ENCODE assay signal across 2 cellular contexts in the genomic region with DNA sequence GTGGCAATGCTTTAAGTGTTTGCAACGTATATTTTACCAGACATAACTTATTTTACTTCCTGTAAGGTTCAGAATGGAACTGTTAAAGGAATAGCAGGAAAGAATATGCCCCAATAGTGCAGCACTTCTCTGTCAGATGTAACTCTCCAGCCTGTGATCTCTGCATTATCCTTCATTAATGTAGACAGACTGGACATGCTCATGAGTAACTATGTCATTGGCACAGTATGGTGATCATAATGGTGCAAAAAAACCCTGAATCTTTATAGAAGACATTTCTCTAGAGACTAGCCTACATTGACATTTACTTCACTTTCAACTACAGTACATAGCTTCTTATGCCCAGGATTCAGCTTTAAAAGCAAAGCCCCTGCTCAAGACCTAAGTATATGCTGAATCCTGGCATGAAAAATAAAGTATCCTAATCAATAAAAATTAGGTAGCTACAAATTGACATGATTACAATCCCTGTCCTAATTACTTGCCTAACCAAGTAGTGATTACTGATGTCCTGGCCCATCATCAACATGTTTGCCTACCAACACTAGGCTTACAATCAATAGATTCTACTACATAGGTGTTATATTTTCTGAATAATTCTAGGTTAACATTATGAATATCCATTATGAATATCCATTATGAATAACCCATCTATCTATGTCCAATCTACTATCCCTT.
TF ChIP-seq lines count a peak whose summit lies in the region.

No MANE protein-coding gene starts in this region.

TF ChIP-seq in A549, 52 proteins besides CTCF, POLR2A, EP300 and RAD21:
- TF ChIP-seq, protein P1, sequence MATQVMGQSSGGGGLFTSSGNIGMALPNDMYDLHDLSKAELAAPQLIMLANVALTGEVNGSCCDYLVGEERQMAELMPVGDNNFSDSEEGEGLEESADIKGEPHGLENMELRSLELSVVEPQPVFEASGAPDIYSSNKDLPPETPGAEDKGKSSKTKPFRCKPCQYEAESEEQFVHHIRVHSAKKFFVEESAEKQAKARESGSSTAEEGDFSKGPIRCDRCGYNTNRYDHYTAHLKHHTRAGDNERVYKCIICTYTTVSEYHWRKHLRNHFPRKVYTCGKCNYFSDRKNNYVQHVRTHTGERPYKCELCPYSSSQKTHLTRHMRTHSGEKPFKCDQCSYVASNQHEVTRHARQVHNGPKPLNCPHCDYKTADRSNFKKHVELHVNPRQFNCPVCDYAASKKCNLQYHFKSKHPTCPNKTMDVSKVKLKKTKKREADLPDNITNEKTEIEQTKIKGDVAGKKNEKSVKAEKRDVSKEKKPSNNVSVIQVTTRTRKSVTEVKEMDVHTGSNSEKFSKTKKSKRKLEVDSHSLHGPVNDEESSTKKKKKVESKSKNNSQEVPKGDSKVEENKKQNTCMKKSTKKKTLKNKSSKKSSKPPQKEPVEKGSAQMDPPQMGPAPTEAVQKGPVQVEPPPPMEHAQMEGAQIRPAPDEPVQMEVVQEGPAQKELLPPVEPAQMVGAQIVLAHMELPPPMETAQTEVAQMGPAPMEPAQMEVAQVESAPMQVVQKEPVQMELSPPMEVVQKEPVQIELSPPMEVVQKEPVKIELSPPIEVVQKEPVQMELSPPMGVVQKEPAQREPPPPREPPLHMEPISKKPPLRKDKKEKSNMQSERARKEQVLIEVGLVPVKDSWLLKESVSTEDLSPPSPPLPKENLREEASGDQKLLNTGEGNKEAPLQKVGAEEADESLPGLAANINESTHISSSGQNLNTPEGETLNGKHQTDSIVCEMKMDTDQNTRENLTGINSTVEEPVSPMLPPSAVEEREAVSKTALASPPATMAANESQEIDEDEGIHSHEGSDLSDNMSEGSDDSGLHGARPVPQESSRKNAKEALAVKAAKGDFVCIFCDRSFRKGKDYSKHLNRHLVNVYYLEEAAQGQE (IDR thresholded peaks at IDR 0.05), result peak; percentile 36
- TF ChIP-seq POLR2AphosphoS2 (conservative IDR thresholded peaks at IDR 0.05; ENCODE audit: low read length), result peak; percentile 83
- 0 out of 2 replicates have a peak, but pooled peaks have one; percentile 22 for TF ChIP-seq TFCP2L1 (CRISPR knock-in tag; IDR thresholded peaks at IDR 0.05)
- peak; percentile 29; the same call in 1 of the 2 replicates for TF ChIP-seq HOXA7 (CRISPR knock-in tag; IDR thresholded peaks at IDR 0.05)
- no peak for TF ChIP-seq ZNF302 (CRISPR knock-in tag; IDR thresholded peaks at IDR 0.05)

TF ChIP-seq in HepG2, 621 proteins besides CTCF, POLR2A, EP300 and RAD21:
- TF ChIP-seq KDM1A (CRISPR knock-in tag; IDR thresholded peaks at IDR 0.05) (no peak), ZMYM2 (CRISPR knock-in tag; IDR thresholded peaks at IDR 0.05) (no peak), HMG20A (CRISPR knock-in tag; IDR thresholded peaks at IDR 0.05; ENCODE audit: borderline replicate concordance) (no peak), POLR2AphosphoS5 (IDR thresholded peaks at IDR 0.05; ENCODE audit: low read depth, low read length) (peak; percentile 55; the same call in 1 of the 2 replicates), ZNF589 (CRISPR knock-in tag; conservative IDR thresholded peaks at IDR 0.05) (no peak), SRSF4 (IDR thresholded peaks at IDR 0.05; ENCODE audit: low read depth, low read length, poor library complexity, severe bottlenecking) (peak; percentile 11), SIN3B (IDR thresholded peaks at IDR 0.05; ENCODE audit: low read length) (no peak), HNRNPLL (IDR thresholded peaks at IDR 0.05; ENCODE audit: low read depth, low read length, poor library complexity, severe bottlenecking) (no peak), TGIF2 (CRISPR knock-in tag; IDR thresholded peaks at IDR 0.05) (no peak), IRX3 (CRISPR knock-in tag; IDR thresholded peaks at IDR 0.05; ENCODE audit: borderline replicate concordance, low read depth) (no peak), ZNF564 (CRISPR knock-in tag; IDR thresholded peaks at IDR 0.05) (no peak), KAT2B (IDR thresholded peaks at IDR 0.05; ENCODE audit: borderline replicate concordance, low read depth, low read length) (no peak), POLR2AphosphoS2 (IDR thresholded peaks at IDR 0.05; ENCODE audit: low read depth, low read length) (peak; percentile 75), GPN1 (CRISPR knock-in tag; IDR thresholded peaks at IDR 0.05; ENCODE audit: borderline replicate concordance) (no peak)
- TF ChIP-seq, protein P2, sequence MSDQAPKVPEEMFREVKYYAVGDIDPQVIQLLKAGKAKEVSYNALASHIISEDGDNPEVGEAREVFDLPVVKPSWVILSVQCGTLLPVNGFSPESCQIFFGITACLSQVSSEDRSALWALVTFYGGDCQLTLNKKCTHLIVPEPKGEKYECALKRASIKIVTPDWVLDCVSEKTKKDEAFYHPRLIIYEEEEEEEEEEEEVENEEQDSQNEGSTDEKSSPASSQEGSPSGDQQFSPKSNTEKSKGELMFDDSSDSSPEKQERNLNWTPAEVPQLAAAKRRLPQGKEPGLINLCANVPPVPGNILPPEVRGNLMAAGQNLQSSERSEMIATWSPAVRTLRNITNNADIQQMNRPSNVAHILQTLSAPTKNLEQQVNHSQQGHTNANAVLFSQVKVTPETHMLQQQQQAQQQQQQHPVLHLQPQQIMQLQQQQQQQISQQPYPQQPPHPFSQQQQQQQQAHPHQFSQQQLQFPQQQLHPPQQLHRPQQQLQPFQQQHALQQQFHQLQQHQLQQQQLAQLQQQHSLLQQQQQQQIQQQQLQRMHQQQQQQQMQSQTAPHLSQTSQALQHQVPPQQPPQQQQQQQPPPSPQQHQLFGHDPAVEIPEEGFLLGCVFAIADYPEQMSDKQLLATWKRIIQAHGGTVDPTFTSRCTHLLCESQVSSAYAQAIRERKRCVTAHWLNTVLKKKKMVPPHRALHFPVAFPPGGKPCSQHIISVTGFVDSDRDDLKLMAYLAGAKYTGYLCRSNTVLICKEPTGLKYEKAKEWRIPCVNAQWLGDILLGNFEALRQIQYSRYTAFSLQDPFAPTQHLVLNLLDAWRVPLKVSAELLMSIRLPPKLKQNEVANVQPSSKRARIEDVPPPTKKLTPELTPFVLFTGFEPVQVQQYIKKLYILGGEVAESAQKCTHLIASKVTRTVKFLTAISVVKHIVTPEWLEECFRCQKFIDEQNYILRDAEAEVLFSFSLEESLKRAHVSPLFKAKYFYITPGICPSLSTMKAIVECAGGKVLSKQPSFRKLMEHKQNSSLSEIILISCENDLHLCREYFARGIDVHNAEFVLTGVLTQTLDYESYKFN (CRISPR knock-in tag; conservative IDR thresholded peaks at IDR 0.05), result no peak
- TF ChIP-seq, protein P3, sequence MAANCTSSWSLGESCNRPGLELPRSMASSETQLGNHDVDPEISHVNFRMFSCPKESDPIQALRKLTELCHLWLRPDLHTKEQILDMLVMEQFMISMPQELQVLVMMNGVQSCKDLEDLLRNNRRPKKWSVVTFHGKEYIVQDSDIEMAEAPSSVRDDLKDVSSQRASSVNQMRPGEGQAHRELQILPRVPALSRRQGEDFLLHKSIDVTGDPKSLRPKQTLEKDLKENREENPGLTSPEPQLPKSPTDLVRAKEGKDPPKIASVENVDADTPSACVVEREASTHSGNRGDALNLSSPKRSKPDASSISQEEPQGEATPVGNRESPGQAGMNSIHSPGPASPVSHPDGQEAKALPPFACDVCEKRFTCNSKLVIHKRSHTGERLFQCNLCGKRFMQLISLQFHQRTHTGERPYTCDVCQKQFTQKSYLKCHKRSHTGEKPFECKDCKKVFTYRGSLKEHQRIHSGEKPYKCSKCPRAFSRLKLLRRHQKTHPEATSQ (CRISPR knock-in tag; IDR thresholded peaks at IDR 0.05; ENCODE audit: borderline replicate concordance), result no peak
- TF ChIP-seq, protein P4, sequence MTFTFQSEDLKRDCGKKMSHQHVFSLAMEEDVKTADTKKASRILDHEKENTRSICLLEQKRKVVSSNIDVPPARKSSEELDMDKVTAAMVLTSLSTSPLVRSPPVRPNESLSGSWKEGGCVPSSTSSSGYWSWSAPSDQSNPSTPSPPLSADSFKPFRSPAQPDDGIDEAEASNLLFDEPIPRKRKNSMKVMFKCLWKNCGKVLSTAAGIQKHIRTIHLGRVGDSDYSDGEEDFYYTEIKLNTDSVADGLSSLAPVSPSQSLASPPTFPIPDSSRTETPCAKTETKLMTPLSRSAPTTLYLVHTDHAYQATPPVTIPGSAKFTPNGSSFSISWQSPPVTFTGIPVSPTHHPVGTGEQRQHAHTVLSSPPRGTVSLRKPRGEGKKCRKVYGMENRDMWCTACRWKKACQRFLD (CRISPR knock-in tag; IDR thresholded peaks at IDR 0.05; ENCODE audit: borderline replicate concordance), result no peak
- TF ChIP-seq, protein P5, sequence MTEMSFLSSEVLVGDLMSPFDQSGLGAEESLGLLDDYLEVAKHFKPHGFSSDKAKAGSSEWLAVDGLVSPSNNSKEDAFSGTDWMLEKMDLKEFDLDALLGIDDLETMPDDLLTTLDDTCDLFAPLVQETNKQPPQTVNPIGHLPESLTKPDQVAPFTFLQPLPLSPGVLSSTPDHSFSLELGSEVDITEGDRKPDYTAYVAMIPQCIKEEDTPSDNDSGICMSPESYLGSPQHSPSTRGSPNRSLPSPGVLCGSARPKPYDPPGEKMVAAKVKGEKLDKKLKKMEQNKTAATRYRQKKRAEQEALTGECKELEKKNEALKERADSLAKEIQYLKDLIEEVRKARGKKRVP (CRISPR knock-in tag; IDR thresholded peaks at IDR 0.05), result 0 out of 4 replicates have a peak, but pooled peaks of 1 of the 2 experiments have one; percentile 20
